In genomic region chr4:81875962-81876650, GRCh38 we compare ENCODE assay signal across 20 cellular contexts.
A peak's percentile ranks its signal among the peaks of the same experiment; 100 is the strongest.
DNase-seq lines count a peak whose midpoint lies in the region; ATAC-seq, FAIRE-seq and TF ChIP-seq lines count a peak whose summit lies in the region.
"Had no signal": no experiment of that assay in that cellular context is flagged by ENCODE, and none has a peak within 500 bp of the region (broad histone marks: within the 10 kb centered on the region; RNA-seq: fewer than 3 reads in every experiment).

No MANE protein-coding gene starts in this region.

- H2BK15ac ChIP-seq in mesendoderm (replicated peaks; ENCODE audit: low read depth): no peak overlapping the region

- no peak overlapping the region for H2AK5ac ChIP-seq in mesendoderm (ENCODE audit: low read length)

- no CpG with 5 or more reads among the region's 3 CpGs for WGBS in mesendoderm (ENCODE audit: extremely low coverage, insufficient coverage, low lambda C conversion rate)

- H3K18ac ChIP-seq in mesendoderm (ENCODE audit: low read length): no peak overlapping the region

- ATAC-seq in HG03045 (IDR thresholded peaks at IDR 0.05; ENCODE audit: unreplicated experiment): no peak
- ATAC-seq: K562, Panc1, Right ventricle myocardium inferior had no signal

- no peaks in the 10 kb centered on the region for H3K36me3 ChIP-seq in SK-N-MC (ENCODE audit: insufficient read depth, low read length)
- H3K36me3 ChIP-seq in mesendoderm (ENCODE audit: control insufficient read depth, insufficient read depth, low read length): no peaks in the 10 kb centered on the region
- H3K36me3 ChIP-seq: BE2C had no signal

- H3K4ac ChIP-seq in mesendoderm (ENCODE audit: low read depth, low read length): no peak overlapping the region

- peaks cover 5% of the 10 kb centered on the region for H3K4me1 ChIP-seq in mesendoderm (ENCODE audit: control insufficient read depth, low read depth, low read length)
- H3K4me1 ChIP-seq: BE2C had no signal

- H3K9me3 ChIP-seq in SK-N-MC (ENCODE audit: low read depth, low read length): no peaks in the 10 kb centered on the region
- H3K9me3 ChIP-seq: BE2C had no signal

- H2BK5ac ChIP-seq in mesendoderm (ENCODE audit: low read length): no peak overlapping the region

- FAIRE-seq in D721Med (lab: Jason Lieb, UNC) (peak; percentile 21), islet of Langerhans (lab: Jason Lieb, UNC) (peak; percentile 45)
- FAIRE-seq: K562 had no signal

- H4K5ac ChIP-seq in mesendoderm (ENCODE audit: low read length): no peak overlapping the region

- no peak overlapping the region for H3K4me2 ChIP-seq in mesendoderm (ENCODE audit: low read length)

- no peak overlapping the region for H2BK120ac ChIP-seq in mesendoderm (ENCODE audit: low read depth, low read length)

- H3K23ac ChIP-seq in mesendoderm (ENCODE audit: low read length): no peak overlapping the region

- TF ChIP-seq CTCF in D721Med (IDR thresholded peaks at IDR 0.05; ENCODE audit: insufficient read depth, missing control alignments): no peak

- H3K56ac ChIP-seq in mesendoderm (ENCODE audit: low read length): no peak overlapping the region

- DNase-seq in D721Med (ENCODE audit: insufficient read length, low spot score) (no peak), SK-N-MC (ENCODE audit: low read depth, low spot score) (peak; percentile 39), mesendoderm (peak; percentile 64), DMS153 treated with DMSO at 0.1 percent for 48 hours (lab: John Stamatoyannopoulos, UW; ENCODE audit: unreplicated experiment) (no peak), GF-D8 (lab: John Stamatoyannopoulos, UW) (no peak)
- DNase-seq in activated CD8-positive, alpha-beta memory T cell treated with anti-CD3 and anti-CD28 coated beads, Interleukin-2, amount 50 U/mL, for 4 hours: no peak
- DNase-seq: BE2C; Caco-2; CD4-positive, CD25-positive, alpha-beta regulatory T cell; HFFc6; NCI-H1105; NCI-H1694; NCI-H2081 treated with DMSO at 0.1 percent for 48 hours; NCI-H446 treated with DMSO at 0.1 percent for 48 hours; NCI-H69 had no signal

- H3K27ac ChIP-seq in SK-N-MC (peak overlapping the region; percentile 93), mesendoderm (ENCODE audit: low read depth, low read length) (no peak overlapping the region)

- H3K4me3 ChIP-seq in SK-N-MC (peak overlapping the region; percentile 59), mesendoderm (ENCODE audit: low read length) (no peak overlapping the region)
- H3K4me3 ChIP-seq: K562 had no signal

- no peaks in the 10 kb centered on the region for H3K27me3 ChIP-seq in mesendoderm (ENCODE audit: insufficient read depth, low read length, poor library complexity)
- H3K27me3 ChIP-seq: BE2C had no signal

- H3K9ac ChIP-seq in SK-N-MC (ENCODE audit: insufficient read length) (no peak overlapping the region), mesendoderm (ENCODE audit: low read length) (no peak overlapping the region)

- H4K8ac ChIP-seq in mesendoderm (ENCODE audit: low read depth, low read length): no peak overlapping the region

- H3K79me2 ChIP-seq in mesendoderm (ENCODE audit: control insufficient read depth, insufficient read depth, low read length): no peaks in the 10 kb centered on the region

- no peaks in the 10 kb centered on the region for H3K79me1 ChIP-seq in mesendoderm (ENCODE audit: low read length)

Comparison
In these comparisons a context has a peak if more than half of its experiments do, and no peak if none do; other contexts are left out.
1. DNase-seq: peak in SK-N-MC (single experiment) and mesendoderm (single experiment); none in D721Med (single experiment), DMS153 treated with DMSO at 0.1 percent for 48 hours (single experiment), activated CD8-positive, alpha-beta memory T cell treated with anti-CD3 and anti-CD28 coated beads, Interleukin-2, amount 50 U/mL, for 4 hours (single experiment) and GF-D8 (single experiment).